24 cellular contexts compared by ENCODE assay signal in the genomic region with DNA sequence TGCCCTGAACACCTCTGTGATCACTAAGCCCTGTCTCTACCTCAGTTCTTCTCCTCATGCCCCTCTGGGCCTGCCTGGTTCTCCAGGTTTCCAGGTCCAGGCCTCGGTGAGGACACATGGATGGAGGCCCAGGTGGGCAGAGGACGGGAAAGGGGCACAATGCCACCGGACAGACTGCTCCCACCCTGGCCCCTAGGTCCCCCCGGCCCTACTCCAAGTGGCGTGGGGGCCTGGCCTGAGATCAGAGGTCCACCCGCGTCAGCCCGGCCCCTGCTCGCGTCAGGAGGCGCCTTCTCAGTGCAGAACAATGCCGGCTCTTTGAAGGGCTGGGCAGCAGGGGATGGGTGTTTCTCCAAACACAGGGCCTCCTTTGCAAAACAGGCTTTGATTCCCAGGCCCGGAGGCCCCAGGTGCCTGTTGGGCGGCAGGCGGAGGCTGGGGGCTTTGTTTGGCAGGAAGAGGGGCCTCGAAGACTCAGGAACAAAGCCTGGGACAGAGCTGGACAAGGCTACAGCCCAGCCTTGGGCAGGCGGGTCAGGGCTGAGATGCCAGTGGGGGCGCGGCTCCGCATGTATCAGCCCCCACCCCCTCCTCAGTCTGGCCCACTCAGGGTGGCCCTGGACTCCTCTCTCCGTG.
DNase-seq lines count a peak whose midpoint lies in the region; ATAC-seq and TF ChIP-seq lines count a peak whose summit lies in the region.
"Had no signal": no experiment of that assay in that cellular context is flagged by ENCODE, and none has a peak within 500 bp of the region (broad histone marks: within the 10 kb centered on the region; RNA-seq: fewer than 3 reads in every experiment).

No MANE protein-coding gene starts in this region.

- no peak overlapping the region for H3K27ac Mint-ChIP-seq in GM23338
- H3K27ac Mint-ChIP-seq in T-cell, result peak overlapping the region; percentile 97 to 98

- no peak overlapping the region for H3K4me2 ChIP-seq in GM23338
- H3K4me2 ChIP-seq in trophoblast cell (ENCODE audit: low read length), result no peak overlapping the region
- H3K4me2 ChIP-seq in mammary epithelial cell (ENCODE audit: insufficient read depth, low read depth, low read length), result no peak overlapping the region

- ATAC-seq in GM23338, result peak; percentile 73
- no peak for ATAC-seq in T-cell (replicated peaks in 1 of 4)
- ATAC-seq: gastrocnemius medialis, HCT116 had no signal

- H3K9me3 Mint-ChIP-seq in GM23338 (no peaks in the 10 kb centered on the region), T-cell (no peaks in the 10 kb centered on the region)
- H3K9me3 Mint-ChIP-seq: CD14-positive monocyte had no signal

- H3K4ac ChIP-seq in trophoblast cell (ENCODE audit: low read depth, low read length), result no peak overlapping the region

- H2BK12ac ChIP-seq in trophoblast cell (ENCODE audit: low read length), result peak overlapping the region; percentile 59

- no peaks in the 10 kb centered on the region for H3K27me3 ChIP-seq in GM23338 (ENCODE audit: insufficient read depth)
- H3K27me3 ChIP-seq in trophoblast cell (ENCODE audit: insufficient read depth, low read length), result no peaks in the 10 kb centered on the region
- H3K27me3 ChIP-seq in mammary epithelial cell (ENCODE audit: insufficient read depth, low read length), result no peaks in the 10 kb centered on the region
- H3K27me3 ChIP-seq: Peyer's patch, spleen, vagina had no signal

- H3K23ac ChIP-seq in trophoblast cell (ENCODE audit: low read length), result no peak overlapping the region

- H3K27me3 Mint-ChIP-seq in GM23338 (ENCODE audit: insufficient read depth, low read depth, poor library complexity), result peaks cover 4% of the 10 kb centered on the region
- H3K27me3 Mint-ChIP-seq in T-cell, result no peaks in the 10 kb centered on the region

- H2AK5ac ChIP-seq in trophoblast cell (ENCODE audit: low read length), result no peak overlapping the region

- WGBS in trophoblast cell (ENCODE audit: extremely low coverage, insufficient coverage, insufficient read length), result no CpG with 5 or more reads among the region's 21 CpGs
- 71% methylated on average over 15 of the region's 21 CpGs for WGBS in mammary epithelial cell (ENCODE audit: low coverage, missing lambda C conversion rate)

- BruUV-seq in mammary epithelial cell (replicated peaks; lab: Mats Ljungman, UMichigan), result no TSS peak

- H3K4me1 ChIP-seq in GM23338 (ENCODE audit: insufficient read depth), result peaks cover 3% of the 10 kb centered on the region
- peaks cover 5 to 8% of the 10 kb centered on the region in 2 experiments for H3K4me1 ChIP-seq in trophoblast cell (ENCODE audit: control insufficient read depth in 1 of 2, insufficient read depth in 2 of 2, low read length in 2 of 2)
- H3K4me1 ChIP-seq in mammary epithelial cell (ENCODE audit: insufficient read depth, low read length), result peaks cover 11% of the 10 kb centered on the region
- H3K4me1 ChIP-seq: gastrocnemius medialis had no signal

- intact Hi-C loops in mammary epithelial cell (cut with micrococcal nuclease), result no loop called here

- in situ Hi-C loops in mammary epithelial cell (cut with MboI; ENCODE audit: low sequenced_read_pairs in 2 of 2), result no loop called here

- no peak overlapping the region for H4K12ac ChIP-seq in trophoblast cell (ENCODE audit: low read depth, low read length)

- CTCF ChIA-PET in T-cell (lab: Charles Lee), result no interaction called here
- CTCF ChIA-PET in mammary epithelial cell (lab: Charles Lee; ENCODE audit: low non-redundant PET), result no interaction called here

- peaks cover 30% of the 10 kb centered on the region for H3K4me1 Mint-ChIP-seq in GM23338
- peaks cover 19 to 23% (median 19%) of the 10 kb centered on the region in 3 donors for H3K4me1 Mint-ChIP-seq in T-cell

- 0 out of 2 replicates have a peak, but pooled peaks cover 6% of the 10 kb centered on the region for H3F3A ChIP-seq in GM23338 (replicated peaks; ENCODE audit: low read depth)

- peak overlapping the region; percentile 38 for H3K14ac ChIP-seq in trophoblast cell (ENCODE audit: low read length)

- peak overlapping the region; percentile 44 for H2BK120ac ChIP-seq in trophoblast cell (ENCODE audit: insufficient read depth, low read length, poor library complexity)

- H3K79me2 ChIP-seq in GM23338 (replicated peaks; ENCODE audit: insufficient read depth), result no peaks in the 10 kb centered on the region
- peaks cover 2% of the 10 kb centered on the region for H3K79me2 ChIP-seq in trophoblast cell (ENCODE audit: control insufficient read depth, insufficient read depth, low read length, poor library complexity)
- H3K79me2 ChIP-seq in mammary epithelial cell (ENCODE audit: insufficient read depth, low read length), result no peaks in the 10 kb centered on the region

- no peak overlapping the region for H3K4me3 ChIP-seq in GM23338
- H3K4me3 ChIP-seq in trophoblast cell (ENCODE audit: low read depth, low read length), result no peak overlapping the region
- no peak overlapping the region for H3K4me3 ChIP-seq in mammary epithelial cell (replicated peaks in 1 of 3; ENCODE audit: insufficient read depth in 1 of 3, low read depth in 2 of 3, low read length in 3 of 3)
- H3K4me3 ChIP-seq: coronary artery, gastrocnemius medialis, Peyer's patch, spleen, vagina had no signal

- H3K36me3 Mint-ChIP-seq in GM23338 (ENCODE audit: low read depth) (no peaks in the 10 kb centered on the region), T-cell (no peaks in the 10 kb centered on the region)
- H3K36me3 Mint-ChIP-seq: CD14-positive monocyte had no signal

- no peak overlapping the region for H3K4me3 Mint-ChIP-seq in GM23338
- no peak overlapping the region for H3K4me3 Mint-ChIP-seq in T-cell
- H3K4me3 Mint-ChIP-seq: CD14-positive monocyte had no signal

- no peaks in the 10 kb centered on the region for H3K9me3 ChIP-seq in trophoblast cell (ENCODE audit: insufficient read depth, low read depth, low read length)
- H3K9me3 ChIP-seq in mammary epithelial cell (replicated peaks; ENCODE audit: insufficient read depth, low read length), result no peaks in the 10 kb centered on the region
- H3K9me3 ChIP-seq: gastrocnemius medialis, Peyer's patch, spleen, vagina had no signal

- peak overlapping the region; percentile 37 for H3K18ac ChIP-seq in trophoblast cell (ENCODE audit: low read length)

- H3K36me3 ChIP-seq in GM23338 (ENCODE audit: insufficient read depth) (no peaks in the 10 kb centered on the region), trophoblast cell (ENCODE audit: control insufficient read depth in 1 of 2, insufficient read depth in 2 of 2, low read length in 2 of 2) (no peaks in the 10 kb centered on the region), mammary epithelial cell (ENCODE audit: insufficient read depth, low read length) (no peaks in the 10 kb centered on the region)
- H3K36me3 ChIP-seq: gastrocnemius medialis, Peyer's patch, spleen, vagina, WERI-Rb-1 had no signal

- H4K20me1 ChIP-seq in GM23338 (replicated peaks; ENCODE audit: insufficient read depth) (no peaks in the 10 kb centered on the region), mammary epithelial cell (ENCODE audit: insufficient read depth, low read length) (no peaks in the 10 kb centered on the region)

- no peak overlapping the region for H3K27ac ChIP-seq in GM23338 (ENCODE audit: low read depth)
- no peak overlapping the region for H3K27ac ChIP-seq in trophoblast cell (ENCODE audit: low read depth, low read length)
- no peak overlapping the region for H3K27ac ChIP-seq in mammary epithelial cell (ENCODE audit: insufficient read depth, low read depth, low read length)
- H3K27ac ChIP-seq: coronary artery, gastrocnemius medialis, Peyer's patch, vagina, WERI-Rb-1 had no signal

- H4K91ac ChIP-seq in trophoblast cell (ENCODE audit: low read depth, low read length), result peak overlapping the region; percentile 60

- peaks cover 7% of the 10 kb centered on the region for H3K79me1 ChIP-seq in trophoblast cell (ENCODE audit: low read length)

- H2BK5ac ChIP-seq in trophoblast cell (ENCODE audit: low read depth, low read length, poor library complexity), result peak overlapping the region; percentile 5

- peak overlapping the region; percentile 42 for H4K8ac ChIP-seq in trophoblast cell (ENCODE audit: low read depth, low read length)

- TF ChIP-seq CTCF in GM23338 (conservative IDR thresholded peaks at IDR 0.05; ENCODE audit: low read depth in 2 of 2), result no peak
- no peak for TF ChIP-seq CTCF in mammary epithelial cell (conservative IDR thresholded peaks at IDR 0.05 in 1 of 2, IDR thresholded peaks at IDR 0.05 in 1 of 2; ENCODE audit: extremely low read depth in 1 of 2, insufficient read depth in 1 of 2, low read depth in 1 of 2, low read length in 2 of 2)

- POLR2A ChIA-PET in T-cell (lab: Charles Lee), result no interaction called here

- peak; percentile 14 for DNase-seq in GM23338 (ENCODE audit: low spot score)
- DNase-seq in T-cell, result no peak
- peak; percentile 56 for DNase-seq in iPS-NIHi11 (ENCODE audit: low spot score)
- DNase-seq in trophoblast cell, result no peak
- DNase-seq in mammary epithelial cell, result no peak
- no peak for DNase-seq in inferior parietal cortex (ENCODE audit: extremely low spot score)
- no peak for DNase-seq in activated CD4-positive, alpha-beta T cell treated with anti-CD3 and anti-CD28 coated beads for 4 hours
- DNase-seq: activated CD4-positive, alpha-beta T cell treated with anti-CD3 and anti-CD28 coated beads, Interleukin-2, amount 50 U/mL, for 48 hours; activated gamma-delta T cell; amniotic stem cell; gastrocnemius medialis; kidney glomerular epithelial cell; NCI-H1694; NCI-H2171 treated with DMSO at 0.1 percent for 48 hours; NCI-H526 treated with DMSO at 0.1 percent for 48 hours; Peyer's patch; spleen; stimulated activated CD4-positive, alpha-beta T cell treated with anti-CD3 and anti-CD28 coated beads, Interleukin-4, amount 100 ng/mL, for 24 hours; stimulated activated naive CD4-positive, alpha-beta T cell; WERI-Rb-1 had no signal

- dilution Hi-C loops in mammary epithelial cell (cut with HindIII; ENCODE audit: low sequenced_read_pairs), result no loop called here

- no peak overlapping the region for H3K9ac ChIP-seq in trophoblast cell (ENCODE audit: low read length)
- no peak overlapping the region for H3K9ac ChIP-seq in mammary epithelial cell (ENCODE audit: insufficient read depth, low read length)

- H3K9me2 ChIP-seq in GM23338 (ENCODE audit: insufficient read depth), result no peaks in the 10 kb centered on the region

- H2AFZ ChIP-seq in GM23338 (peak overlapping the region; percentile 89), trophoblast cell (ENCODE audit: insufficient read depth, low read length, poor library complexity) (no peak overlapping the region), mammary epithelial cell (ENCODE audit: low read depth, low read length) (no peak overlapping the region)

Comparison
In these comparisons a context has a peak if more than half of its experiments do, and no peak if none do; other contexts are left out.
1. DNase-seq: peak in GM23338 (single experiment) and iPS-NIHi11 (single experiment); none in T-cell (0 of 34), trophoblast cell (0 of 2), mammary epithelial cell (single experiment), inferior parietal cortex (single experiment) and activated CD4-positive, alpha-beta T cell treated with anti-CD3 and anti-CD28 coated beads for 4 hours (0 of 2).